18 cellular contexts compared by ENCODE assay signal in genomic region chr17:50312311-50312710, GRCh38. TPM values are rescaled to one million over a fixed set of nuclear protein-coding genes. Genes with fewer than 3 reads are reported as not detected.
DNase-seq lines count a peak whose midpoint lies in the region; ATAC-seq and TF ChIP-seq lines count a peak whose summit lies in the region.
"Had no signal": no experiment of that assay in that cellular context is flagged by ENCODE, and none has a peak within 500 bp of the region (broad histone marks: within the 10 kb centered on the region; RNA-seq: fewer than 3 reads in every experiment).

No MANE protein-coding gene starts in this region.

- H3K23ac ChIP-seq in trophoblast cell (ENCODE audit: low read length): no peak overlapping the region

- H3K27me3 Mint-ChIP-seq in endodermal cell (ENCODE audit: insufficient read depth): no peaks in the 10 kb centered on the region

- no peak overlapping the region for H4K12ac ChIP-seq in trophoblast cell (ENCODE audit: low read depth, low read length)

- no peak overlapping the region for H2AFZ ChIP-seq in trophoblast cell (ENCODE audit: insufficient read depth, low read length, poor library complexity)
- H2AFZ ChIP-seq: GM23248 had no signal

- H3K4me1 Mint-ChIP-seq in endodermal cell: peaks cover 29% of the 10 kb centered on the region

- no peak overlapping the region for H4K91ac ChIP-seq in trophoblast cell (ENCODE audit: low read depth, low read length)

- H3K79me2 ChIP-seq in trophoblast cell (ENCODE audit: control insufficient read depth, insufficient read depth, low read length, poor library complexity): no peaks in the 10 kb centered on the region

- H3K27ac ChIP-seq in right cardiac atrium (ENCODE audit: low read length) (no peak overlapping the region), left ventricle myocardium inferior (replicated peaks) (no peak overlapping the region), endodermal cell (ENCODE audit: low read depth, low read length) (no peak overlapping the region), trophoblast cell (ENCODE audit: low read depth, low read length) (no peak overlapping the region)
- H3K27ac ChIP-seq: GM23248, KMS-11 had no signal

- H3K36me3 Mint-ChIP-seq in endodermal cell (ENCODE audit: low read depth): no peaks in the 10 kb centered on the region

- H3K4me1 ChIP-seq in right cardiac atrium (ENCODE audit: control insufficient read depth, insufficient read depth, low read length) (no peaks in the 10 kb centered on the region), left ventricle myocardium inferior (no peaks in the 10 kb centered on the region), endodermal cell (ENCODE audit: control insufficient read depth, insufficient read depth, low read length) (peaks cover 14% of the 10 kb centered on the region), trophoblast cell (ENCODE audit: control insufficient read depth in 1 of 2, insufficient read depth in 2 of 2, low read length in 2 of 2) (no peaks in the 10 kb centered on the region)

- TF ChIP-seq CTCF in left ventricle myocardium inferior (IDR thresholded peaks at IDR 0.05; ENCODE audit: borderline replicate concordance) (no peak), endodermal cell (conservative IDR thresholded peaks at IDR 0.05) (no peak)

- H3K9me3 Mint-ChIP-seq in endodermal cell: peaks cover 30% of the 10 kb centered on the region

- no peaks in the 10 kb centered on the region for H3K27me3 ChIP-seq in right cardiac atrium (ENCODE audit: control insufficient read depth, insufficient read depth)
- peaks cover 43% of the 10 kb centered on the region for H3K27me3 ChIP-seq in left ventricle myocardium inferior (ENCODE audit: low read depth)
- H3K27me3 ChIP-seq in endodermal cell (ENCODE audit: control insufficient read depth, insufficient read depth, low read length, poor library complexity, severe bottlenecking): no peaks in the 10 kb centered on the region
- no peaks in the 10 kb centered on the region for H3K27me3 ChIP-seq in trophoblast cell (ENCODE audit: insufficient read depth, low read length)

- no peak overlapping the region for H3K4ac ChIP-seq in trophoblast cell (ENCODE audit: low read depth, low read length)

- H3K4me3 Mint-ChIP-seq in endodermal cell: no peak overlapping the region

- no peak overlapping the region for H2AK5ac ChIP-seq in trophoblast cell (ENCODE audit: low read length)

- H3K9ac ChIP-seq in endodermal cell (ENCODE audit: extremely low read depth, low read length, poor library complexity, severe bottlenecking): no peak overlapping the region
- no peak overlapping the region for H3K9ac ChIP-seq in trophoblast cell (ENCODE audit: low read length)
- H3K9ac ChIP-seq: GM23248, KMS-11 had no signal

- peak overlapping the region; percentile 77 for H3K27ac Mint-ChIP-seq in endodermal cell

- DNase-seq in right cardiac atrium (peak in 1 of 3 donors; percentile 28), left ventricle myocardium inferior (no peak), endodermal cell (peak; percentile 73), trophoblast cell (no peak), NCI-H774 (lab: John Stamatoyannopoulos, UW) (no peak), NCI-H748 (lab: John Stamatoyannopoulos, UW; ENCODE audit: unreplicated experiment) (no peak)
- DNase-seq: DMS79 treated with DMSO at 0.1 percent for 48 hours; GDM1; GM23248; MG63; NCI-H1092 treated with DMSO at 0.1 percent for 48 hours; NCI-H1930; NCI-H524; NK-92 treated with Interleukin-12 subunit alpha and Interleukin-12 subunit beta, amount 100 ng/mL, for 24 hours; OCI-M1; RPMI8226 had no signal

- no peak overlapping the region for H2BK120ac ChIP-seq in trophoblast cell (ENCODE audit: insufficient read depth, low read length, poor library complexity)

- H3K79me1 ChIP-seq in trophoblast cell (ENCODE audit: low read length): no peaks in the 10 kb centered on the region

- no peak overlapping the region for H2BK12ac ChIP-seq in trophoblast cell (ENCODE audit: low read length)

- H2BK5ac ChIP-seq in trophoblast cell (ENCODE audit: low read depth, low read length, poor library complexity): no peak overlapping the region

- ATAC-seq in right cardiac atrium: peak; percentile 42 to 49
- no peak for ATAC-seq in GM18870 (IDR thresholded peaks at IDR 0.05; ENCODE audit: unreplicated experiment)

- H3K9me3 ChIP-seq in right cardiac atrium (ENCODE audit: control insufficient read depth, low read length) (no peaks in the 10 kb centered on the region), left ventricle myocardium inferior (replicated peaks) (no peaks in the 10 kb centered on the region), endodermal cell (ENCODE audit: control insufficient read depth, low read length) (peaks cover 22% of the 10 kb centered on the region), trophoblast cell (ENCODE audit: insufficient read depth, low read depth, low read length) (no peaks in the 10 kb centered on the region)
- H3K9me3 ChIP-seq: MG63 had no signal

- H4K8ac ChIP-seq in trophoblast cell (ENCODE audit: low read depth, low read length): no peak overlapping the region

- H3K14ac ChIP-seq in trophoblast cell (ENCODE audit: low read length): no peak overlapping the region

- no peak overlapping the region for H3K18ac ChIP-seq in trophoblast cell (ENCODE audit: low read length)

- H3K4me3 ChIP-seq in right cardiac atrium (ENCODE audit: low read length) (no peak overlapping the region), left ventricle myocardium inferior (no peak overlapping the region), endodermal cell (ENCODE audit: low read length) (no peak overlapping the region), trophoblast cell (ENCODE audit: low read depth, low read length) (peak overlapping the region; percentile 43)
- H3K4me3 ChIP-seq: GM23248, MG63 had no signal

- H3K36me3 ChIP-seq in left ventricle myocardium inferior (no peaks in the 10 kb centered on the region), endodermal cell (ENCODE audit: control insufficient read depth, insufficient read depth, low read length) (no peaks in the 10 kb centered on the region), trophoblast cell (ENCODE audit: control insufficient read depth in 1 of 2, insufficient read depth in 2 of 2, low read length in 2 of 2) (no peaks in the 10 kb centered on the region)
- H3K36me3 ChIP-seq: MG63 had no signal

- intact Hi-C loops in right cardiac atrium (cut with DNase I) (no loop called here), left ventricle myocardium inferior (cut with micrococcal nuclease) (no loop called here)

- no peak overlapping the region for H3K4me2 ChIP-seq in trophoblast cell (ENCODE audit: low read length)
- H3K4me2 ChIP-seq: KMS-11 had no signal

- 59% methylated on average over 5 of the region's 5 CpGs for WGBS in right cardiac atrium
- 33 to 49% methylated on average over 3 to 5 of the region's 5 CpGs for WGBS in endodermal cell (ENCODE audit: insufficient coverage in 1 of 2, insufficient read length in 1 of 2), 2 experiments
- no CpG with 5 or more reads among the region's 5 CpGs for WGBS in trophoblast cell (ENCODE audit: extremely low coverage, insufficient coverage, insufficient read length)

RNA-seq across cellular contexts. Expression of gene XYLT2, which starts 33.6 kb away (rescaled TPM):
- 10 to 100 TPM; 15.8 to 19.1 (median 18.3) TPM for total RNA-seq in right cardiac atrium
- polyA plus RNA-seq in right cardiac atrium: 13.2 TPM
- total RNA-seq in left ventricle myocardium inferior: 12.6 TPM
- 10 to 100 TPM; 54.1 to 65.9 TPM for total RNA-seq in endodermal cell
- polyA plus RNA-seq in endodermal cell (2013, experiment 1 of 2): 20.9 TPM
- 22.1 TPM for polyA plus RNA-seq in endodermal cell (2013, experiment 2 of 2)
- polyA plus RNA-seq in trophoblast cell (2013): 11.4 and 11.5 TPM in 2 replicates

RNA-seq across cellular contexts. Expression of gene TMEM92, which starts 38.0 kb away (rescaled TPM):
- total RNA-seq in right cardiac atrium (not detected), left ventricle myocardium inferior (not detected), endodermal cell (10 to 100 TPM; 34.3 to 35.8 TPM)
- polyA plus RNA-seq in right cardiac atrium: not detected
- 9.6 TPM for polyA plus RNA-seq in endodermal cell (2013, experiment 1 of 2)
- polyA plus RNA-seq in endodermal cell (2013, experiment 2 of 2): 8.7 TPM
- polyA plus RNA-seq in trophoblast cell (2013): 15.5 and 15.6 TPM in 2 replicates
- polyA plus RNA-seq: GM23248 had no signal

Comparison
In these comparisons a context has a peak if more than half of its experiments do, and no peak if none do; other contexts are left out.
1. RNA of gene TMEM92, which starts 38.0 kb away (total RNA-seq): 34.3 to 35.8 TPM in endodermal cell; not detected in right cardiac atrium and not detected in left ventricle myocardium inferior (single experiment); every median in the first group is over 10 times any median in the second.